Comparison of ENCODE assay signal across 1 cellular context in the genomic region with DNA sequence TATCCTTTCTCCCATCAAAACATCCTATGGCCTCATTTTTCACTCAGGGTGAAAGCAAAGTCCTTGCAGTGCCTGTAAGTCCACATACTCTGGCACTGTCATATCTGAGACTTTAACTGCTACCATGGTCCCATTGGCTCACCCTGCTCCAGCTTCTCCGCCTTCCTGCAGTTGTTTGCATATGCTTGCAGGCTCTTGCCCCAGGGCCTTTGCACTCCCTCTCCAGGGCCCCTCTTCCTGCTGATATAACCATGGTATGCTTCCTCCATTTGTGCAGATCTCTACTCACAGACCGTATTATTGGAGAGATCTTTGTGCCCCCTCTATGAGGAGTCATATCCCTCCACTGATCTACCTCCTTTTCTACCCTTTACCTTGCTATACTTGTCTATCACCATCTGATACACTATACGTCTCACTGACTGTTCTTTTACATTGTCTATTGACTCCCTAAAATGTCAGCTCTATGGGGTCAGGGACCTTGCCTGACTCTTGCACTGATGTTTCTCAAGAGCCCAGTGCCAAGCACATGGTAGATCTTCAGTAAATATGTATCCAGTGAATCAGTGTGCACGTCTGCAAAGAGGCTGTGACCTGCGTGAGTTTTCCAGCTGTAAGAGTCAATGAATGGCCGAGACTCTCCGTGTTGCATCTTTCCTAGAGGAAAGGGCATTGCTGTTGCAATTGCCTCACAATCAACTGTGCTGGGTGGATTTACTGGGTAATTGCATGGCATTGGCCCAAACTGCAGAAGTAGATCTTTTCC.
TF ChIP-seq lines count a peak whose summit lies in the region.

No MANE protein-coding gene starts in this region.

TF ChIP-seq in HepG2, 621 proteins besides CTCF, POLR2A, EP300 and RAD21 (continued from another document and continues in another):
- TF ChIP-seq ZBTB4 (CRISPR knock-in tag; IDR thresholded peaks at IDR 0.05; ENCODE audit: borderline replicate concordance) = 0 out of 2 replicates have a peak, but pooled peaks have one; percentile 30
- TF ChIP-seq, protein P1, sequence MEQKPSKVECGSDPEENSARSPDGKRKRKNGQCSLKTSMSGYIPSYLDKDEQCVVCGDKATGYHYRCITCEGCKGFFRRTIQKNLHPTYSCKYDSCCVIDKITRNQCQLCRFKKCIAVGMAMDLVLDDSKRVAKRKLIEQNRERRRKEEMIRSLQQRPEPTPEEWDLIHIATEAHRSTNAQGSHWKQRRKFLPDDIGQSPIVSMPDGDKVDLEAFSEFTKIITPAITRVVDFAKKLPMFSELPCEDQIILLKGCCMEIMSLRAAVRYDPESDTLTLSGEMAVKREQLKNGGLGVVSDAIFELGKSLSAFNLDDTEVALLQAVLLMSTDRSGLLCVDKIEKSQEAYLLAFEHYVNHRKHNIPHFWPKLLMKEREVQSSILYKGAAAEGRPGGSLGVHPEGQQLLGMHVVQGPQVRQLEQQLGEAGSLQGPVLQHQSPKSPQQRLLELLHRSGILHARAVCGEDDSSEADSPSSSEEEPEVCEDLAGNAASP (CRISPR knock-in tag; IDR thresholded peaks at IDR 0.05; ENCODE audit: borderline replicate concordance) = peak; percentile 68; the same call in 1 of the 2 replicates
- no peak for TF ChIP-seq PAF1 (CRISPR knock-in tag; IDR thresholded peaks at IDR 0.05)
- TF ChIP-seq ZNF17 (CRISPR knock-in tag; IDR thresholded peaks at IDR 0.05) = no peak
- TF ChIP-seq ELF1 (CRISPR knock-in tag; IDR thresholded peaks at IDR 0.05) = no peak
- TF ChIP-seq SYNCRIP (IDR thresholded peaks at IDR 0.05; ENCODE audit: insufficient read depth, low read depth, low read length) = no peak
- peak; percentile 24; the same call in 1 of the 2 replicates for TF ChIP-seq ZNF281 (CRISPR knock-in tag; IDR thresholded peaks at IDR 0.05; ENCODE audit: borderline replicate concordance)
- peak; percentile 47; the same call in 1 of the 2 replicates for TF ChIP-seq ZNF280D (CRISPR knock-in tag; IDR thresholded peaks at IDR 0.05)
- TF ChIP-seq, protein P2, sequence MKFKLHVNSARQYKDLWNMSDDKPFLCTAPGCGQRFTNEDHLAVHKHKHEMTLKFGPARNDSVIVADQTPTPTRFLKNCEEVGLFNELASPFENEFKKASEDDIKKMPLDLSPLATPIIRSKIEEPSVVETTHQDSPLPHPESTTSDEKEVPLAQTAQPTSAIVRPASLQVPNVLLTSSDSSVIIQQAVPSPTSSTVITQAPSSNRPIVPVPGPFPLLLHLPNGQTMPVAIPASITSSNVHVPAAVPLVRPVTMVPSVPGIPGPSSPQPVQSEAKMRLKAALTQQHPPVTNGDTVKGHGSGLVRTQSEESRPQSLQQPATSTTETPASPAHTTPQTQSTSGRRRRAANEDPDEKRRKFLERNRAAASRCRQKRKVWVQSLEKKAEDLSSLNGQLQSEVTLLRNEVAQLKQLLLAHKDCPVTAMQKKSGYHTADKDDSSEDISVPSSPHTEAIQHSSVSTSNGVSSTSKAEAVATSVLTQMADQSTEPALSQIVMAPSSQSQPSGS (CRISPR knock-in tag; IDR thresholded peaks at IDR 0.05) = peak; percentile 11; the same call in 1 of the 2 replicates
- TF ChIP-seq RXRB (CRISPR knock-in tag; IDR thresholded peaks at IDR 0.05; ENCODE audit: borderline replicate concordance) = peak; percentile 95
- TF ChIP-seq SNAPC2 (CRISPR knock-in tag; IDR thresholded peaks at IDR 0.05) = no peak
- TF ChIP-seq SP140L (CRISPR knock-in tag; IDR thresholded peaks at IDR 0.05; ENCODE audit: borderline replicate concordance) = no peak
- peak; percentile 63; the same call in 1 of the 2 replicates for TF ChIP-seq ZNF430 (CRISPR knock-in tag; IDR thresholded peaks at IDR 0.05)
- TF ChIP-seq, protein P3, sequence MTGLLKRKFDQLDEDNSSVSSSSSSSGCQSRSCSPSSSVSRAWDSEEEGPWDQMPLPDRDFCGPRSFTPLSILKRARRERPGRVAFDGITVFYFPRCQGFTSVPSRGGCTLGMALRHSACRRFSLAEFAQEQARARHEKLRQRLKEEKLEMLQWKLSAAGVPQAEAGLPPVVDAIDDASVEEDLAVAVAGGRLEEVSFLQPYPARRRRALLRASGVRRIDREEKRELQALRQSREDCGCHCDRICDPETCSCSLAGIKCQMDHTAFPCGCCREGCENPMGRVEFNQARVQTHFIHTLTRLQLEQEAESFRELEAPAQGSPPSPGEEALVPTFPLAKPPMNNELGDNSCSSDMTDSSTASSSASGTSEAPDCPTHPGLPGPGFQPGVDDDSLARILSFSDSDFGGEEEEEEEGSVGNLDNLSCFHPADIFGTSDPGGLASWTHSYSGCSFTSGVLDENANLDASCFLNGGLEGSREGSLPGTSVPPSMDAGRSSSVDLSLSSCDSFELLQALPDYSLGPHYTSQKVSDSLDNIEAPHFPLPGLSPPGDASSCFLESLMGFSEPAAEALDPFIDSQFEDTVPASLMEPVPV (CRISPR knock-in tag; IDR thresholded peaks at IDR 0.05) = no peak
- TF ChIP-seq ZFP36L2 (CRISPR knock-in tag; IDR thresholded peaks at IDR 0.05) = no peak
- TF ChIP-seq HNF4A (CRISPR knock-in tag; IDR thresholded peaks at IDR 0.05) = peak; percentile 65; the same call in 1 of the 2 replicates
- TF ChIP-seq KAT7 (CRISPR knock-in tag; IDR thresholded peaks at IDR 0.05; ENCODE audit: borderline replicate concordance) = 0 out of 2 replicates have a peak, but pooled peaks have one; percentile 43
- peak; percentile 46; the same call in 1 of the 2 replicates for TF ChIP-seq ZNF574 (CRISPR knock-in tag; IDR thresholded peaks at IDR 0.05)
- peak; percentile 82 for TF ChIP-seq KDM1A (CRISPR knock-in tag; IDR thresholded peaks at IDR 0.05)
- TF ChIP-seq TCF12 (IDR thresholded peaks at IDR 0.05) = no peak
- TF ChIP-seq TCF12 (CRISPR knock-in tag; IDR thresholded peaks at IDR 0.05) = no peak
- no peak for TF ChIP-seq PHB2 (IDR thresholded peaks at IDR 0.05; ENCODE audit: partially characterized antibody)
- TF ChIP-seq ZNF747 (CRISPR knock-in tag; IDR thresholded peaks at IDR 0.05; ENCODE audit: borderline replicate concordance) = 0 out of 2 replicates have a peak, but pooled peaks have one; percentile 31
- TF ChIP-seq NFYC (CRISPR knock-in tag; IDR thresholded peaks at IDR 0.05) = no peak
- no peak for TF ChIP-seq FOXP1 (IDR thresholded peaks at IDR 0.05)
- TF ChIP-seq FOXP1 (CRISPR knock-in tag; IDR thresholded peaks at IDR 0.05) = peak; percentile 87
- TF ChIP-seq, protein P4, sequence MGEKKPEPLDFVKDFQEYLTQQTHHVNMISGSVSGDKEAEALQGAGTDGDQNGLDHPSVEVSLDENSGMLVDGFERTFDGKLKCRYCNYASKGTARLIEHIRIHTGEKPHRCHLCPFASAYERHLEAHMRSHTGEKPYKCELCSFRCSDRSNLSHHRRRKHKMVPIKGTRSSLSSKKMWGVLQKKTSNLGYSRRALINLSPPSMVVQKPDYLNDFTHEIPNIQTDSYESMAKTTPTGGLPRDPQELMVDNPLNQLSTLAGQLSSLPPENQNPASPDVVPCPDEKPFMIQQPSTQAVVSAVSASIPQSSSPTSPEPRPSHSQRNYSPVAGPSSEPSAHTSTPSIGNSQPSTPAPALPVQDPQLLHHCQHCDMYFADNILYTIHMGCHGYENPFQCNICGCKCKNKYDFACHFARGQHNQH (CRISPR knock-in tag; IDR thresholded peaks at IDR 0.05) = peak; percentile 99; the same call in 1 of the 2 replicates
- peak; percentile 52; the same call in 1 of the 2 replicates for TF ChIP-seq ESRRA (CRISPR knock-in tag; IDR thresholded peaks at IDR 0.05; ENCODE audit: low read depth)
- TF ChIP-seq MED1 (CRISPR knock-in tag; IDR thresholded peaks at IDR 0.05) = peak; percentile 97
- peak; percentile 47; the same call in 1 of the 2 replicates for TF ChIP-seq GATAD1 (CRISPR knock-in tag; IDR thresholded peaks at IDR 0.05)
- TF ChIP-seq SRY (CRISPR knock-in tag; IDR thresholded peaks at IDR 0.05) = no peak
- 0 out of 2 replicates have a peak, but pooled peaks have one; percentile 56 for TF ChIP-seq KDM3A (CRISPR knock-in tag; IDR thresholded peaks at IDR 0.05; ENCODE audit: low read depth)
- TF ChIP-seq ZNF629 (CRISPR knock-in tag; conservative IDR thresholded peaks at IDR 0.05) = no peak
- TF ChIP-seq, protein P5, sequence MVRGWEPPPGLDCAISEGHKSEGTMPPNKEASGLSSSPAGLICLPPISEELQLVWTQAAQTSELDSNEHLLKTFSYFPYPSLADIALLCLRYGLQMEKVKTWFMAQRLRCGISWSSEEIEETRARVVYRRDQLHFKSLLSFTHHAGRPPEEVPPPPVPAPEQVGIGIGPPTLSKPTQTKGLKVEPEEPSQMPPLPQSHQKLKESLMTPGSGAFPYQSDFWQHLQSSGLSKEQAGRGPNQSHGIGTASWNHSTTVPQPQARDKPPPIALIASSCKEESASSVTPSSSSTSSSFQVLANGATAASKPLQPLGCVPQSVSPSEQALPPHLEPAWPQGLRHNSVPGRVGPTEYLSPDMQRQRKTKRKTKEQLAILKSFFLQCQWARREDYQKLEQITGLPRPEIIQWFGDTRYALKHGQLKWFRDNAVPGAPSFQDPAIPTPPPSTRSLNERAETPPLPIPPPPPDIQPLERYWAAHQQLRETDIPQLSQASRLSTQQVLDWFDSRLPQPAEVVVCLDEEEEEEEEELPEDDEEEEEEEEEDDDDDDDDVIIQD (CRISPR knock-in tag; IDR thresholded peaks at IDR 0.05; ENCODE audit: low read depth) = peak; percentile 80
- TF ChIP-seq RCOR2 (CRISPR knock-in tag; IDR thresholded peaks at IDR 0.05) = peak; percentile 97
- peak; percentile 57; the same call in 1 of the 2 replicates for TF ChIP-seq ZNF205 (CRISPR knock-in tag; IDR thresholded peaks at IDR 0.05)
